ENCODE assay signal across 25 cellular contexts in the genomic region with DNA sequence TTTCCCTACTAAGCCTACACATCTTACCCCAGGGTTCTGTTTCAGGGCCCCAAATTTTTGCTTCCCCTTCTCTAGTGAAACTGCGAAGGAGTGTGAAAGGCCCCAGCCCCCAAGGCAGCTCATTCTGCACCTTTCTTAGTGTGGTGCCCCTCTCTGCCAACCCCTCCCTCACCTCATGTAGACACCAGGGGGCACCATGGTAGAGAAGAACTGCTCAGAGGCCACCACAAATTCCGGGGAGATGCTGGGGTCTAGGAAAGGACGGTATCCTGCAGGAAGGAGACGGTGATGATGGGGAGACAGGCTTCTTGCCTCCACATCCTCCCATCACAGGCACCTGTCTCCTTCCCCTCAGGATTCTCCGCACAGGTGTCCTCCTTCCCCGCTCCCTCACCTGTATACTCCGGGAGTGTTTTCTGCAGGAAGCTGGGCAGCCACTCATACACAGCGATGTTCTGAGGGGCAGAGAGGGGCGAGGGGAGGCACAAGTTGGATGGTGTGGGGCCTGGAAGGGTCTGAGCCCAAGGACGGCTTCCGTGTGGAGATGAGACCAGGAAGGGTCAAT. TPM values are rescaled to one million over a fixed set of nuclear protein-coding genes. Genes with fewer than 3 reads are reported as not detected.
A peak's percentile ranks its signal among the peaks of the same experiment; 100 is the strongest.
DNase-seq lines count a peak whose midpoint lies in the region; ATAC-seq, FAIRE-seq and TF ChIP-seq lines count a peak whose summit lies in the region.
"Had no signal": no experiment of that assay in that cellular context is flagged by ENCODE, and none has a peak within 500 bp of the region (broad histone marks: within the 10 kb centered on the region; RNA-seq: fewer than 3 reads in every experiment).

No MANE protein-coding gene starts in this region.

- 26% methylated on average over 11 of the region's 11 CpGs for WGBS in GM12878 (ENCODE audit: insufficient coverage, insufficient replicate concordance, low lambda C conversion rate, missing lambda C conversion rate)

- TF ChIP-seq POLR2A in HCT116 (IDR thresholded peaks at IDR 0.05; ENCODE audit: borderline replicate concordance, extremely low read depth, insufficient read depth, insufficient read length) = no peak
- no peak for TF ChIP-seq POLR2A in GM12878 (IDR thresholded peaks at IDR 0.05; ENCODE audit: low read depth, low read length)

- intact Hi-C loops in HCT116 (cut with micrococcal nuclease) (no loop called here), GM12878 (cut with micrococcal nuclease; ENCODE audit: unreplicated experiment) (no loop called here)

- H3K4me2 ChIP-seq in HCT116 (ENCODE audit: low read length) = no peak overlapping the region
- no peak overlapping the region for H3K4me2 ChIP-seq in GM12878 (ENCODE audit: control insufficient read depth, insufficient read depth)
- no peak overlapping the region for H3K4me2 ChIP-seq in neural progenitor cell

- no peaks in the 10 kb centered on the region for H3K36me3 Mint-ChIP-seq in neural progenitor cell
- no peaks in the 10 kb centered on the region for H3K36me3 Mint-ChIP-seq in activated T-cell treated with anti-CD3 and anti-CD28 coated beads, Interleukin-2, amount 50 U/mL, for 24 hours (ENCODE audit: low read depth)

- SMC1A ChIA-PET in GM12878 (lab: Charles Lee; ENCODE audit: uncharacterized antibody, unreplicated experiment) = no interaction called here

- H2AFZ ChIP-seq in HCT116 (ENCODE audit: low read depth, low read length, poor library complexity, severe bottlenecking) = no peak overlapping the region
- H2AFZ ChIP-seq in GM12878 (ENCODE audit: control insufficient read depth, low read depth, low read length) = no peak overlapping the region
- H2AFZ ChIP-seq in neural progenitor cell (replicated peaks) = no peak overlapping the region

- no peaks in the 10 kb centered on the region for H3K4me1 ChIP-seq in HCT116 (ENCODE audit: control insufficient read depth in 1 of 2, insufficient read depth in 2 of 2, low read length in 2 of 2)
- no peaks in the 10 kb centered on the region; the same call in 1 of the 2 replicates for H3K4me1 ChIP-seq in GM12878 (ENCODE audit: control insufficient read depth, insufficient read depth, low read length)
- H3K4me1 ChIP-seq in neural progenitor cell = no peaks in the 10 kb centered on the region

- in situ Hi-C loops in GM12878 (cut with MboI) = loop anchor here (10.0 kb wide), 1 partner anchor 64 kb away; no protein-coding TSS in a partner anchor

- no peaks in the 10 kb centered on the region for H3K9me2 ChIP-seq in HCT116 (ENCODE audit: insufficient read depth)

- BruUV-seq in HCT116 (replicated peaks; lab: Mats Ljungman, UMichigan) (no TSS peak), GM12878 (replicated peaks; lab: Mats Ljungman, UMichigan) (no TSS peak)

- H3K27ac ChIP-seq in HCT116 (ENCODE audit: low read depth, low read length) (no peak overlapping the region), GM12878 (ENCODE audit: control insufficient read depth, insufficient read depth) (no peak overlapping the region), neural progenitor cell (no peak overlapping the region)
- H3K27ac ChIP-seq: upper lobe of left lung had no signal

- ATAC-seq in HCT116 (no peak), GM12878 (no peak), GM18861 (IDR thresholded peaks at IDR 0.05; ENCODE audit: unreplicated experiment) (no peak)
- ATAC-seq: activated naive CD8-positive, alpha-beta T cell treated with anti-CD3 and anti-CD28 coated beads, Interleukin-2, amount 50 U/mL, for 24 hours; activated T-helper 17 cell treated with anti-CD3 and anti-CD28 coated beads, Interleukin-2, amount 50 U/mL, for 72 hours; left colon; natural killer cell treated with Interleukin-12 subunit alpha and Interleukin-12 subunit beta and Interleukin-15 and Interleukin-18, amount 100 ng/mL, for 72 hours had no signal

- peaks cover 2% of the 10 kb centered on the region for H3K9me3 Mint-ChIP-seq in neural progenitor cell
- H3K9me3 Mint-ChIP-seq in activated T-cell treated with anti-CD3 and anti-CD28 coated beads, Interleukin-2, amount 50 U/mL, for 24 hours = no peaks in the 10 kb centered on the region
- H3K9me3 Mint-ChIP-seq: activated naive CD8-positive, alpha-beta T cell treated with anti-CD3 and anti-CD28 coated beads, Interleukin-2, amount 50 U/mL, for 24 hours; activated T-helper 17 cell treated with anti-CD3 and anti-CD28 coated beads, Interleukin-2, amount 50 U/mL, for 72 hours; natural killer cell treated with Interleukin-12 subunit alpha and Interleukin-12 subunit beta and Interleukin-15 and Interleukin-18, amount 100 ng/mL, for 72 hours had no signal

- no peaks in the 10 kb centered on the region for H4K20me1 ChIP-seq in HCT116 (ENCODE audit: insufficient read depth)
- no peaks in the 10 kb centered on the region for H4K20me1 ChIP-seq in GM12878 (ENCODE audit: control insufficient read depth, insufficient read depth)
- H4K20me1 ChIP-seq in neural progenitor cell (ENCODE audit: low read depth) = peaks cover 27% of the 10 kb centered on the region

- POLR2A ChIA-PET in HCT116 (lab: Charles Lee) = no interaction called here
- POLR2A ChIA-PET in GM12878 (lab: Charles Lee) = no interaction called here

- TF ChIP-seq EP300 in GM12878 (IDR thresholded peaks at IDR 0.05; ENCODE audit: borderline replicate concordance in 1 of 2, control insufficient read depth in 1 of 2, low read depth in 2 of 2, low read length in 2 of 2) = no peak

- RAD21 ChIA-PET in HCT116 (lab: Charles Lee; ENCODE audit: low non-redundant PET in 1 of 2, low total read pairs in 2 of 2, uncharacterized antibody in 2 of 2, unreplicated experiment in 2 of 2) (no interaction called here), GM12878 (lab: Charles Lee; ENCODE audit: unreplicated experiment) (interaction anchor here (1.2 kb wide), 1 partner anchor 8 kb away, joined by 3 read pairs; no protein-coding TSS in a partner anchor)

- H3K9ac ChIP-seq in HCT116 (ENCODE audit: low read length) (no peak overlapping the region), GM12878 (ENCODE audit: control insufficient read depth, insufficient read depth, low read length) (no peak overlapping the region), neural progenitor cell (no peak overlapping the region)

- peaks cover 16% of the 10 kb centered on the region for H3K4me1 Mint-ChIP-seq in neural progenitor cell
- peaks cover 27% of the 10 kb centered on the region for H3K4me1 Mint-ChIP-seq in activated T-cell treated with anti-CD3 and anti-CD28 coated beads, Interleukin-2, amount 50 U/mL, for 24 hours (ENCODE audit: low read depth)
- H3K4me1 Mint-ChIP-seq: activated T-helper 17 cell treated with anti-CD3 and anti-CD28 coated beads, Interleukin-2, amount 50 U/mL, for 72 hours had no signal

- H3K9me3 ChIP-seq in HCT116 (ENCODE audit: control insufficient read depth in 1 of 2, insufficient read depth in 1 of 2, low read depth in 1 of 2, low read length in 2 of 2) (no peaks in the 10 kb centered on the region), GM12878 (replicated peaks; ENCODE audit: control insufficient read depth, insufficient read depth, low read length) (no peaks in the 10 kb centered on the region), neural progenitor cell (ENCODE audit: low read depth) (no peaks in the 10 kb centered on the region)
- H3K9me3 ChIP-seq: upper lobe of left lung had no signal

- no peaks in the 10 kb centered on the region for H3F3A ChIP-seq in neural progenitor cell (ENCODE audit: low read depth)

- TF ChIP-seq RAD21 in HCT116 (IDR thresholded peaks at IDR 0.05; ENCODE audit: low read depth) = peak; percentile 23; the same call in 1 of the 2 replicates
- no peak for TF ChIP-seq RAD21 in GM12878 (IDR thresholded peaks at IDR 0.05; ENCODE audit: insufficient read depth, low read depth, low read length)

- H3K4me3 ChIP-seq in HCT116 (replicated peaks in 1 of 2; ENCODE audit: low read depth in 1 of 2, low read length in 2 of 2) (no peak overlapping the region), GM12878 (no peak overlapping the region), neural progenitor cell (no peak overlapping the region)
- H3K4me3 ChIP-seq: upper lobe of left lung had no signal

- no peak overlapping the region for H3K27ac Mint-ChIP-seq in neural progenitor cell
- H3K27ac Mint-ChIP-seq in activated T-cell treated with anti-CD3 and anti-CD28 coated beads, Interleukin-2, amount 50 U/mL, for 24 hours = no peak overlapping the region
- H3K27ac Mint-ChIP-seq: activated naive CD8-positive, alpha-beta T cell treated with anti-CD3 and anti-CD28 coated beads, Interleukin-2, amount 50 U/mL, for 24 hours; activated T-helper 17 cell treated with anti-CD3 and anti-CD28 coated beads, Interleukin-2, amount 50 U/mL, for 72 hours; CD14-positive monocyte; natural killer cell treated with Interleukin-12 subunit alpha and Interleukin-12 subunit beta and Interleukin-15 and Interleukin-18, amount 100 ng/mL, for 72 hours had no signal

- DNase-seq in NCI-H82 (lab: John Stamatoyannopoulos, UW) (peak; percentile 18), NCI-H82 treated with DMSO at 0.1 percent for 48 hours (lab: John Stamatoyannopoulos, UW; ENCODE audit: unreplicated experiment) (no peak), HCT116 (ENCODE audit: low read depth, low spot score) (no peak), GM12878 (ENCODE audit: low read depth, low spot score) (no peak), neural progenitor cell (ENCODE audit: low spot score) (peak; percentile 25), NCI-H774 (lab: John Stamatoyannopoulos, UW) (no peak)
- DNase-seq in activated T-cell treated with anti-CD3 and anti-CD28 coated beads, Interleukin-2, amount 50 U/mL, for 24 hours = no peak
- DNase-seq: activated naive CD8-positive, alpha-beta T cell treated with anti-CD3 and anti-CD28 coated beads, Interleukin-2, amount 50 U/mL, for 24 hours; dermis blood vessel endothelial cell; erythroblast; Karpas-422; NCI-H1105; NCI-H2081; NCI-H524; OCI-M1; stimulated activated CD4-positive, alpha-beta T cell treated with anti-CD3 and anti-CD28 coated beads, Interleukin-4, amount 100 ng/mL, for 4 hours; upper lobe of left lung had no signal

- peak overlapping the region; percentile 50 for H3K4me3 Mint-ChIP-seq in neural progenitor cell
- no peak overlapping the region for H3K4me3 Mint-ChIP-seq in activated T-cell treated with anti-CD3 and anti-CD28 coated beads, Interleukin-2, amount 50 U/mL, for 24 hours
- H3K4me3 Mint-ChIP-seq: activated naive CD8-positive, alpha-beta T cell treated with anti-CD3 and anti-CD28 coated beads, Interleukin-2, amount 50 U/mL, for 24 hours; activated T-helper 17 cell treated with anti-CD3 and anti-CD28 coated beads, Interleukin-2, amount 50 U/mL, for 72 hours; natural killer cell treated with Interleukin-12 subunit alpha and Interleukin-12 subunit beta and Interleukin-15 and Interleukin-18, amount 100 ng/mL, for 72 hours had no signal

- CTCF ChIA-PET in HCT116 (lab: Charles Lee) (interaction anchor here (2.0 kb wide), 1 partner anchor 8 kb away, joined by 8 read pairs; no protein-coding TSS in a partner anchor), GM12878 (lab: Yijun Ruan, JAX) (interaction anchor here (0.6 to 2.8 kb wide), 4 partner anchors 8 to 17 kb away, joined by 4 to 14 read pairs (median 4); no protein-coding TSS in a partner anchor)

- H3K27me3 Mint-ChIP-seq in neural progenitor cell (ENCODE audit: insufficient read depth, low read depth) = peaks cover 63% of the 10 kb centered on the region
- peaks cover 67% of the 10 kb centered on the region for H3K27me3 Mint-ChIP-seq in activated T-cell treated with anti-CD3 and anti-CD28 coated beads, Interleukin-2, amount 50 U/mL, for 24 hours

- no peaks in the 10 kb centered on the region for H3K27me3 ChIP-seq in HCT116 (ENCODE audit: insufficient read depth, low read length)
- peaks cover 21 to 27% of the 10 kb centered on the region in 2 experiments for H3K27me3 ChIP-seq in GM12878 (replicated peaks in 1 of 2; ENCODE audit: control insufficient read depth in 2 of 2, insufficient read depth in 2 of 2, low read length in 1 of 2)
- H3K27me3 ChIP-seq in neural progenitor cell = peaks cover 84% of the 10 kb centered on the region

- peak in 1 of 3 experiments; percentile 35; a peak in 1 of 6 replicates for TF ChIP-seq CTCF in HCT116 (IDR thresholded peaks at IDR 0.05 in 2 of 3, conservative IDR thresholded peaks at IDR 0.05 in 1 of 3; ENCODE audit: borderline replicate concordance in 1 of 3, insufficient read depth in 1 of 3, low read depth in 2 of 3, low read length in 2 of 3)
- peak in 2 of 3 experiments; percentile 12 to 20; a peak in 2 of 6 replicates for TF ChIP-seq CTCF in GM12878 (IDR thresholded peaks at IDR 0.05 in 2 of 3, conservative IDR thresholded peaks at IDR 0.05 in 1 of 3; ENCODE audit: control insufficient read depth in 2 of 3, extremely low read depth in 1 of 3, insufficient read depth in 1 of 3, low read depth in 3 of 3, low read length in 3 of 3)
- peak; percentile 25 for TF ChIP-seq CTCF in neural progenitor cell (IDR thresholded peaks at IDR 0.05)

- H3K36me3 ChIP-seq in HCT116 (ENCODE audit: control insufficient read depth in 1 of 2, insufficient read depth in 2 of 2, low read length in 2 of 2) (no peaks in the 10 kb centered on the region), GM12878 (ENCODE audit: control insufficient read depth in 2 of 2, insufficient read depth in 2 of 2, low read length in 1 of 2) (no peaks in the 10 kb centered on the region), neural progenitor cell (no peaks in the 10 kb centered on the region)
- H3K36me3 ChIP-seq: upper lobe of left lung had no signal

- peak; percentile 13 for FAIRE-seq in GM12878 (lab: Jason Lieb, UNC)

- H3K79me2 ChIP-seq in HCT116 (ENCODE audit: insufficient read depth, low read length) = no peaks in the 10 kb centered on the region
- H3K79me2 ChIP-seq in GM12878 (ENCODE audit: control insufficient read depth, insufficient read depth, low read length) = no peaks in the 10 kb centered on the region
- H3K79me2 ChIP-seq in neural progenitor cell (ENCODE audit: low read depth) = no peaks in the 10 kb centered on the region

RNA-seq across cellular contexts. Expression of a gene that starts 3.6 kb away (rescaled TPM):
- total RNA-seq in HCT116 (2021; ENCODE audit: unreplicated experiment) = 0.44 TPM
- polyA plus RNA-seq in HCT116 (2012) = 0.44 and 0.57 TPM in 2 replicates
- 0.13 TPM in 1 of 2 replicates, not detected in the other for total RNA-seq in GM12878 (2013; cell fraction: nucleolus; rRNA removed)
- not detected in 2 replicates for total RNA-seq in GM12878 (2014; rRNA removed)
- not detected in 2 replicates for total RNA-seq in GM12878 (2014; rRNA removed; fragmentation: Illumina TruSeq; extraction: Trizol)
- 0.05 and 0.16 TPM in 2 replicates for total RNA-seq in GM12878 (2021)
- polyA plus RNA-seq in GM12878 (2011; ENCODE audit: low read depth) = not detected
- not detected in 2 replicates for polyA plus RNA-seq in GM12878 (2011; rRNA removed)
- 0.01 TPM in 1 of 2 replicates, not detected in the other for polyA plus RNA-seq in GM12878 (2011; cell fraction: cytosol; rRNA removed)
- polyA plus RNA-seq in GM12878 (2011; cell fraction: nucleus; rRNA removed) = 0.09 and 0.25 TPM in 2 replicates
- 0.04 TPM in 1 of 2 replicates, not detected in the other for polyA plus RNA-seq in GM12878 (2012)
- polyA plus RNA-seq in GM12878 (2014; fragmentation: Illumina TruSeq; extraction: Trizol) = not detected in 2 replicates
- not detected for polyA plus RNA-seq in GM12878 (2014; fragmentation: Nextera tagmentation; extraction: Ambion mirVana)
- polyA plus RNA-seq in GM12878 (2014; rRNA removed) = not detected in 2 replicates
- not detected for polyA plus RNA-seq in GM12878 (2016; fragmentation: Nextera tagmentation; extraction: Ambion mirVana)
- not detected in 2 replicates for polyA minus RNA-seq in GM12878 (2011; rRNA and poly(A)+ RNA removed)
- not detected in 2 replicates for polyA minus RNA-seq in GM12878 (2011; cell fraction: cytosol; rRNA and poly(A)+ RNA removed)
- not detected in 2 replicates for polyA minus RNA-seq in GM12878 (2011; cell fraction: nucleus; rRNA and poly(A)+ RNA removed)
- total RNA-seq in neural progenitor cell (ENCODE audit: low replicate concordance) = not detected in 2 replicates
- total RNA-seq: dermis blood vessel endothelial cell; T-helper 2 cell treated with Interferon-gamma antibody and Interleukin-4, amounts not matched to agents 100 ng/mL and 5 ng/mL, for 36 hours had no signal
- polyA plus RNA-seq: CD14-positive monocyte had no signal

RNA-seq across cellular contexts. Expression of a gene that starts 3.8 kb away (rescaled TPM):
- total RNA-seq in HCT116 (2021; ENCODE audit: unreplicated experiment) (not detected), GM12878 (2014; rRNA removed) (not detected in 2 replicates), GM12878 (2014; rRNA removed; fragmentation: Illumina TruSeq; extraction: Trizol) (not detected in 2 replicates), GM12878 (2021) (not detected in 2 replicates), neural progenitor cell (ENCODE audit: low replicate concordance) (not detected in 2 replicates)
- polyA plus RNA-seq in HCT116 (2012) = 0.13 and 0.16 TPM in 2 replicates
- total RNA-seq in GM12878 (2013; cell fraction: nucleolus; rRNA removed) = not detected in 2 replicates
- polyA plus RNA-seq in GM12878 (2011; ENCODE audit: low read depth) = not detected
- polyA plus RNA-seq in GM12878 (2011; rRNA removed) (not detected in 2 replicates), GM12878 (2014; fragmentation: Illumina TruSeq; extraction: Trizol) (not detected in 2 replicates), GM12878 (2014; fragmentation: Nextera tagmentation; extraction: Ambion mirVana) (not detected), GM12878 (2014; rRNA removed) (not detected in 2 replicates), GM12878 (2016; fragmentation: Nextera tagmentation; extraction: Ambion mirVana) (not detected)
- polyA plus RNA-seq in GM12878 (2011; cell fraction: cytosol; rRNA removed) = 0.03 TPM in 1 of 2 replicates, not detected in the other
- 0.09 TPM in 1 of 2 replicates, not detected in the other for polyA plus RNA-seq in GM12878 (2011; cell fraction: nucleus; rRNA removed)
- not detected in 2 replicates for polyA plus RNA-seq in GM12878 (2012)
- polyA minus RNA-seq in GM12878 (2011; rRNA and poly(A)+ RNA removed) = not detected in 2 replicates
- polyA minus RNA-seq in GM12878 (2011; cell fraction: cytosol; rRNA and poly(A)+ RNA removed) = not detected in 2 replicates
- polyA minus RNA-seq in GM12878 (2011; cell fraction: nucleus; rRNA and poly(A)+ RNA removed) = not detected in 2 replicates
- total RNA-seq: A172; dermis blood vessel endothelial cell; posterior vena cava; T-helper 2 cell treated with Interferon-gamma antibody and Interleukin-4, amounts not matched to agents 100 ng/mL and 5 ng/mL, for 36 hours had no signal
- polyA plus RNA-seq: CD14-positive monocyte had no signal

RNA-seq across cellular contexts. Expression of a gene that starts 19.3 kb away (rescaled TPM):
- total RNA-seq in HCT116 (2021; ENCODE audit: unreplicated experiment) (2.3 TPM), GM12878 (2014; rRNA removed) (not detected in 2 replicates), GM12878 (2014; rRNA removed; fragmentation: Illumina TruSeq; extraction: Trizol) (not detected in 2 replicates), GM12878 (2021) (0.08 TPM in 1 of 2 replicates, not detected in the other), neural progenitor cell (ENCODE audit: low replicate concordance) (not detected in 2 replicates)
- 1.3 and 1.4 TPM in 2 replicates for polyA plus RNA-seq in HCT116 (2012)
- 0.13 and 0.54 TPM in 2 replicates for total RNA-seq in GM12878 (2013; cell fraction: nucleolus; rRNA removed)
- polyA plus RNA-seq in GM12878 (2011; ENCODE audit: low read depth) = not detected
- polyA plus RNA-seq in GM12878 (2011; rRNA removed) (not detected in 2 replicates), GM12878 (2014; fragmentation: Illumina TruSeq; extraction: Trizol) (not detected in 2 replicates), GM12878 (2014; fragmentation: Nextera tagmentation; extraction: Ambion mirVana) (not detected), GM12878 (2014; rRNA removed) (not detected in 2 replicates), GM12878 (2016; fragmentation: Nextera tagmentation; extraction: Ambion mirVana) (not detected)
- 0.25 TPM in 1 of 2 replicates, not detected in the other for polyA plus RNA-seq in GM12878 (2011; cell fraction: cytosol; rRNA removed)
- polyA plus RNA-seq in GM12878 (2011; cell fraction: nucleus; rRNA removed) = 0.13 and 0.21 TPM in 2 replicates
- polyA plus RNA-seq in GM12878 (2012) = not detected in 2 replicates
- not detected in 2 replicates for polyA minus RNA-seq in GM12878 (2011; rRNA and poly(A)+ RNA removed)
- not detected in 2 replicates for polyA minus RNA-seq in GM12878 (2011; cell fraction: cytosol; rRNA and poly(A)+ RNA removed)
- polyA minus RNA-seq in GM12878 (2011; cell fraction: nucleus; rRNA and poly(A)+ RNA removed) = not detected in 2 replicates
- total RNA-seq: A172; dermis blood vessel endothelial cell; natural killer cell treated with Interleukin-12 subunit alpha and Interleukin-12 subunit beta and Interleukin-15 and Interleukin-18, amount 100 ng/mL, for 72 hours; T-helper 2 cell treated with Interferon-gamma antibody and Interleukin-4, amounts not matched to agents 100 ng/mL and 5 ng/mL, for 36 hours had no signal
- polyA plus RNA-seq: CD14-positive monocyte had no signal

RNA-seq across cellular contexts. Expression of a gene that starts 19.5 kb away (rescaled TPM):
- total RNA-seq in HCT116 (2021; ENCODE audit: unreplicated experiment) (19.6 TPM), GM12878 (2014; rRNA removed) (0.11 TPM in 1 of 2 replicates, not detected in the other), GM12878 (2014; rRNA removed; fragmentation: Illumina TruSeq; extraction: Trizol) (not detected in 2 replicates), GM12878 (2021) (0.08 and 0.26 TPM in 2 replicates), neural progenitor cell (ENCODE audit: low replicate concordance) (0.09 and 0.30 TPM in 2 replicates)
- polyA plus RNA-seq in HCT116 (2012) = 11.1 and 11.3 TPM in 2 replicates
- total RNA-seq in GM12878 (2013; cell fraction: nucleolus; rRNA removed) = 6.8 and 7.5 TPM in 2 replicates
- polyA plus RNA-seq in GM12878 (2011; ENCODE audit: low read depth) = 0.30 TPM
- polyA plus RNA-seq in GM12878 (2011; rRNA removed) (0.30 and 0.56 TPM in 2 replicates), GM12878 (2014; fragmentation: Illumina TruSeq; extraction: Trizol) (not detected in 2 replicates), GM12878 (2014; fragmentation: Nextera tagmentation; extraction: Ambion mirVana) (under 1 TPM; 0.02 to 0.11 TPM), GM12878 (2014; rRNA removed) (not detected in 2 replicates), GM12878 (2016; fragmentation: Nextera tagmentation; extraction: Ambion mirVana) (1 to 10 TPM; 1.4 to 2.1 TPM)
- polyA plus RNA-seq in GM12878 (2011; cell fraction: cytosol; rRNA removed) = 0.16 and 0.17 TPM in 2 replicates
- 1.2 and 1.3 TPM in 2 replicates for polyA plus RNA-seq in GM12878 (2011; cell fraction: nucleus; rRNA removed)
- 1.0 and 1.3 TPM in 2 replicates for polyA plus RNA-seq in GM12878 (2012)
- polyA minus RNA-seq in GM12878 (2011; rRNA and poly(A)+ RNA removed) = 0.26 and 0.44 TPM in 2 replicates
- not detected in 2 replicates for polyA minus RNA-seq in GM12878 (2011; cell fraction: cytosol; rRNA and poly(A)+ RNA removed)
- polyA minus RNA-seq in GM12878 (2011; cell fraction: nucleus; rRNA and poly(A)+ RNA removed) = 0.48 and 1.1 TPM in 2 replicates
- total RNA-seq: A172; dermis blood vessel endothelial cell; T-helper 2 cell treated with Interferon-gamma antibody and Interleukin-4, amounts not matched to agents 100 ng/mL and 5 ng/mL, for 36 hours had no signal

Comparison
In these comparisons a context has a peak if more than half of its experiments do, and no peak if none do; other contexts are left out.
1. DNase-seq: peak in NCI-H82 (single experiment) and neural progenitor cell (single experiment); none in NCI-H82 treated with DMSO at 0.1 percent for 48 hours (single experiment), HCT116 (single experiment), GM12878 (single experiment), activated T-cell treated with anti-CD3 and anti-CD28 coated beads, Interleukin-2, amount 50 U/mL, for 24 hours (single experiment) and NCI-H774 (single experiment).